ENCODE assay signal across 2 cellular contexts in genomic region chr13:41919031-41919740, GRCh38.
TF ChIP-seq lines count a peak whose summit lies in the region.

No MANE protein-coding gene starts in this region.

TF ChIP-seq in IMR-90, 13 proteins besides CTCF, POLR2A, EP300 and RAD21:
- TF ChIP-seq RCOR1 (IDR thresholded peaks at IDR 0.05; ENCODE audit: insufficient replicate concordance, low read length) (no peak), CHD1 (IDR thresholded peaks at IDR 0.05; ENCODE audit: low read depth, low read length) (no peak), RFX5 (IDR thresholded peaks at IDR 0.05; ENCODE audit: low read depth, low read length) (no peak), USF2 (IDR thresholded peaks at IDR 0.05; ENCODE audit: low read depth, low read length) (no peak), ELK1 (IDR thresholded peaks at IDR 0.05; ENCODE audit: borderline replicate concordance, low read depth, low read length) (no peak), CEBPB (IDR thresholded peaks at IDR 0.05; ENCODE audit: low read depth, low read length) (no peak), MXI1 (IDR thresholded peaks at IDR 0.05; ENCODE audit: borderline replicate concordance, low read depth, low read length) (no peak), MAZ (IDR thresholded peaks at IDR 0.05; ENCODE audit: borderline replicate concordance, low read depth, low read length) (no peak), NFE2L2 (IDR thresholded peaks at IDR 0.05; ENCODE audit: low read depth, low read length) (no peak), FOS (IDR thresholded peaks at IDR 0.05; ENCODE audit: low read depth, low read length) (no peak), MAFK (IDR thresholded peaks at IDR 0.05; ENCODE audit: low read depth, low read length) (no peak), BHLHE40 (IDR thresholded peaks at IDR 0.05; ENCODE audit: low read depth, low read length) (no peak), SMC3 (IDR thresholded peaks at IDR 0.05; ENCODE audit: low read depth, low read length) (no peak)

TF ChIP-seq in GM12878, 131 proteins besides CTCF, POLR2A, EP300 and RAD21:
- no peak for TF ChIP-seq EGR1 (IDR thresholded peaks at IDR 0.05; ENCODE audit: borderline replicate concordance in 1 of 2, low read depth in 2 of 2, low read length in 2 of 2)
- TF ChIP-seq SREBF2 (IDR thresholded peaks at IDR 0.05; ENCODE audit: low read length), result no peak
- TF ChIP-seq E2F8 (IDR thresholded peaks at IDR 0.05; ENCODE audit: low read depth, partially characterized antibody), result no peak
- no peak for TF ChIP-seq MEF2A (IDR thresholded peaks at IDR 0.05; ENCODE audit: insufficient read depth, low read depth, low read length)
- TF ChIP-seq ZBTB40 (IDR thresholded peaks at IDR 0.05; ENCODE audit: borderline replicate concordance), result no peak
- no peak for TF ChIP-seq SREBF1 (IDR thresholded peaks at IDR 0.05; ENCODE audit: low read length)
- TF ChIP-seq HSF1 (IDR thresholded peaks at IDR 0.05; ENCODE audit: low read depth, low read length), result no peak
- no peak for TF ChIP-seq ZBTB11 (CRISPR knock-in tag; IDR thresholded peaks at IDR 0.05)
TF ChIP-seq in GM12878: peak in this region for 0.
